19 cellular contexts compared by ENCODE assay signal in the genomic region with DNA sequence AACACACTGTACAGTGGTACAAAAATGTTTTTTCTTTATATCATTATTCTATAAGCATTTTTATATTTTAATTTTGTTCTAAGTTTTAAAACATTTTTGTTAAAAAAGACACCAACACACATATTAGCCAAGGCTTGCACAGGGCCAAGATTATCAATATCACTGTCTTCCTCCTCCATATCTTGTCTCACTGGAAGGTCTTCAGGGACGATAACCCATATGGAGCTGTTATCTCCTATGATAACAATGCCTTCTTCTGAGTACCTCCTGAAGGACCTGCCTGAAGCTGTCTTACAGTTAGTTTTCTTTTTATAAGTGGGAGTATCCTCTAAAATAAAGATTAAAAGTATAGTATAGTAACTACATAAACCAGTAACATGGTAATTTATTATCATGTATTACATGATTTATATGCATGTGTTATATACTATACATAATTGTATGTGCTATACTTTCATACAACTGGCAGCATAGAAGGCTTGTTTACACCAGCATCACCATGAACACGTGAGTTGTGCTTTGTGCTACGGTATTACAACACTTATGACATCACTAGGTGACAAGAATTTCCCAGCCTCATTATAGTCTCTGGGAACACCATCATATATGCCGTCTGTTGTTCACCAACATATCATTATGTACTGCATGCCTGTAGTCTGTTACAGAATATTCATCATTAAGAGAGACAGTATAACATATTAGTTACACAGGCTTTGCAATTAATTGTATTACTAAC.
DNase-seq lines count a peak whose midpoint lies in the region; ATAC-seq, FAIRE-seq and TF ChIP-seq lines count a peak whose summit lies in the region.
"Had no signal": no experiment of that assay in that cellular context is flagged by ENCODE, and none has a peak within 500 bp of the region (broad histone marks: within the 10 kb centered on the region; RNA-seq: fewer than 3 reads in every experiment).

No MANE protein-coding gene starts in this region.

- H3K4me3 Mint-ChIP-seq in astrocyte (ENCODE audit: unreplicated experiment): no peak overlapping the region
- H3K4me3 Mint-ChIP-seq in activated CD4-positive, alpha-beta T cell treated with anti-CD3 and anti-CD28 coated beads for 36 hours: no peak overlapping the region
- H3K4me3 Mint-ChIP-seq: CD4-positive, CD25-positive, alpha-beta regulatory T cell; H9 had no signal

- DNase-seq in cardiac muscle cell (ENCODE audit: low read depth in 1 of 2, low spot score in 1 of 2) (peak in 1 of 2 donors; percentile 62), heart right ventricle (no peak), astrocyte (ENCODE audit: low read depth) (no peak), fibroblast of pulmonary artery (ENCODE audit: low read depth) (peak; percentile 70), NCI-H2227 (lab: John Stamatoyannopoulos, UW; ENCODE audit: unreplicated experiment) (no peak)
- DNase-seq in stimulated activated CD4-positive, alpha-beta T cell treated with anti-CD3 and anti-CD28 coated beads, Interleukin-4, amount 100 ng/mL, for 1 hour: no peak
- DNase-seq in activated CD4-positive, alpha-beta T cell treated with anti-CD3 and anti-CD28 coated beads for 36 hours: no peak
- DNase-seq: BE2C; Caco-2; CD4-positive, CD25-positive, alpha-beta regulatory T cell; H9; MM.1S; NCI-H1092; NCI-H146; NCI-H2029 treated with DMSO at 0.1 percent for 48 hours; NK-92 treated with Interleukin-12 subunit alpha and Interleukin-12 subunit beta, amount 100 ng/mL, for 24 hours; SHP77 treated with DMSO at 0.1 percent for 48 hours had no signal

- no peak overlapping the region for H2AFZ ChIP-seq in astrocyte (ENCODE audit: low read depth, low read length)

- WGBS in heart right ventricle, 2 donors: 79 to 81% methylated on average over 4 of the region's 4 CpGs
- WGBS in gastroesophageal sphincter (ENCODE audit: low coverage in 1 of 2), 2 donors: 88 to 94% methylated on average over 4 of the region's 4 CpGs

- peak; percentile 9 for FAIRE-seq in astrocyte (lab: Jason Lieb, UNC)

- TF ChIP-seq CTCF in cardiac muscle cell (IDR thresholded peaks at IDR 0.05; ENCODE audit: low read depth, low read length): no peak
- no peak for TF ChIP-seq CTCF in heart right ventricle (IDR thresholded peaks at IDR 0.05)
- no peak for TF ChIP-seq CTCF in astrocyte (IDR thresholded peaks at IDR 0.05; ENCODE audit: insufficient read depth, low read depth, low read length)
- TF ChIP-seq CTCF in fibroblast of pulmonary artery (IDR thresholded peaks at IDR 0.05; ENCODE audit: low read length, missing control alignments): no peak
- TF ChIP-seq CTCF in gastroesophageal sphincter (IDR thresholded peaks at IDR 0.05): no peak

- no peak for TF ChIP-seq POLR2A in gastroesophageal sphincter (IDR thresholded peaks at IDR 0.05)

- H3K27me3 ChIP-seq in cardiac muscle cell (no peaks in the 10 kb centered on the region), heart right ventricle (no peaks in the 10 kb centered on the region), astrocyte (ENCODE audit: insufficient read depth, low read length) (no peaks in the 10 kb centered on the region), gastroesophageal sphincter (no peaks in the 10 kb centered on the region)
- H3K27me3 ChIP-seq: BE2C had no signal

- H3K4me3 ChIP-seq in cardiac muscle cell (no peak overlapping the region), heart right ventricle (no peak overlapping the region), astrocyte (ENCODE audit: insufficient read depth, low read depth, low read length) (no peak overlapping the region), fibroblast of pulmonary artery (replicated peaks; ENCODE audit: low read depth, low read length) (no peak overlapping the region), gastroesophageal sphincter (no peak overlapping the region)

- peaks cover 6% of the 10 kb centered on the region for H3K36me3 Mint-ChIP-seq in astrocyte (ENCODE audit: low read depth, unreplicated experiment)
- H3K36me3 Mint-ChIP-seq in activated CD4-positive, alpha-beta T cell treated with anti-CD3 and anti-CD28 coated beads for 36 hours (ENCODE audit: low read depth): no peaks in the 10 kb centered on the region
- H3K36me3 Mint-ChIP-seq: CD4-positive, CD25-positive, alpha-beta regulatory T cell had no signal

- CTCF ChIA-PET in activated CD4-positive, alpha-beta T cell treated with anti-CD3 and anti-CD28 coated beads for 36 hours (lab: Charles Lee): no interaction called here

- POLR2A ChIA-PET in activated CD4-positive, alpha-beta T cell treated with anti-CD3 and anti-CD28 coated beads for 36 hours (lab: Charles Lee): no interaction called here

- intact Hi-C loops in heart right ventricle (cut with DNase I): no loop called here
- intact Hi-C loops in activated CD4-positive, alpha-beta T cell treated with anti-CD3 and anti-CD28 coated beads for 36 hours (cut with DNase I, micrococcal nuclease): no loop called here

- H3K9me3 ChIP-seq in cardiac muscle cell (ENCODE audit: low read depth) (no peaks in the 10 kb centered on the region), heart right ventricle (peaks cover 0 to 5% (median 0%) of the 10 kb centered on the region in 11 donors), astrocyte (ENCODE audit: insufficient read depth, low read depth, low read length) (no peaks in the 10 kb centered on the region), gastroesophageal sphincter (no peaks in the 10 kb centered on the region)
- H3K9me3 ChIP-seq: BE2C, Caco-2 had no signal

- peaks cover 6% of the 10 kb centered on the region for H3K79me2 ChIP-seq in astrocyte (ENCODE audit: insufficient read depth, low read length)

- no peak for TF ChIP-seq EP300 in gastroesophageal sphincter (IDR thresholded peaks at IDR 0.05)

- H3K9ac ChIP-seq in astrocyte (ENCODE audit: low read length): no peak overlapping the region

- no peak for ATAC-seq in heart right ventricle
- no peak for ATAC-seq in activated CD4-positive, alpha-beta T cell treated with anti-CD3 and anti-CD28 coated beads for 36 hours
- ATAC-seq in gastroesophageal sphincter: no peak

- H3K4me2 ChIP-seq in astrocyte (ENCODE audit: low read length): no peak overlapping the region

- H3K4me1 ChIP-seq in cardiac muscle cell (ENCODE audit: low read depth) (peaks cover 12% of the 10 kb centered on the region), heart right ventricle (peaks cover 0 to 17% (median 0%) of the 10 kb centered on the region in 9 donors), astrocyte (ENCODE audit: insufficient read depth, low read length) (peaks cover 40% of the 10 kb centered on the region), gastroesophageal sphincter (no peaks in the 10 kb centered on the region)

- H3K27ac ChIP-seq in cardiac muscle cell: peak overlapping the region; percentile 1
- no peak overlapping the region for H3K27ac ChIP-seq in heart right ventricle
- no peak overlapping the region for H3K27ac ChIP-seq in astrocyte (ENCODE audit: low read depth, low read length)
- no peak overlapping the region for H3K27ac ChIP-seq in gastroesophageal sphincter
- H3K27ac ChIP-seq: 22Rv1 had no signal

- no peaks in the 10 kb centered on the region for H3K9me3 Mint-ChIP-seq in astrocyte (ENCODE audit: unreplicated experiment)
- H3K9me3 Mint-ChIP-seq in activated CD4-positive, alpha-beta T cell treated with anti-CD3 and anti-CD28 coated beads for 36 hours (ENCODE audit: low read depth): peaks cover 1% of the 10 kb centered on the region
- H3K9me3 Mint-ChIP-seq: H9 had no signal

- no peaks in the 10 kb centered on the region for H3K27me3 Mint-ChIP-seq in astrocyte (ENCODE audit: low read depth, unreplicated experiment)
- no peaks in the 10 kb centered on the region for H3K27me3 Mint-ChIP-seq in activated CD4-positive, alpha-beta T cell treated with anti-CD3 and anti-CD28 coated beads for 36 hours
- H3K27me3 Mint-ChIP-seq: CD4-positive, CD25-positive, alpha-beta regulatory T cell had no signal

- peaks cover 43% of the 10 kb centered on the region for H3K4me1 Mint-ChIP-seq in astrocyte (ENCODE audit: low read depth, unreplicated experiment)
- H3K4me1 Mint-ChIP-seq in activated CD4-positive, alpha-beta T cell treated with anti-CD3 and anti-CD28 coated beads for 36 hours: no peaks in the 10 kb centered on the region
- H3K4me1 Mint-ChIP-seq: CD4-positive, CD25-positive, alpha-beta regulatory T cell had no signal

- H4K20me1 ChIP-seq in astrocyte (ENCODE audit: insufficient read depth, low read length): no peaks in the 10 kb centered on the region

- H3K36me3 ChIP-seq in cardiac muscle cell (no peaks in the 10 kb centered on the region), heart right ventricle (peaks cover 0 to 15% (median 0%) of the 10 kb centered on the region in 9 donors), astrocyte (ENCODE audit: insufficient read depth, low read length) (no peaks in the 10 kb centered on the region), gastroesophageal sphincter (peaks cover 0 to 6% of the 10 kb centered on the region in 2 donors)
- H3K36me3 ChIP-seq: BE2C had no signal

- no peak overlapping the region for H3K27ac Mint-ChIP-seq in astrocyte (ENCODE audit: unreplicated experiment)
- H3K27ac Mint-ChIP-seq in activated CD4-positive, alpha-beta T cell treated with anti-CD3 and anti-CD28 coated beads for 36 hours: no peak overlapping the region
- H3K27ac Mint-ChIP-seq: CD4-positive, CD25-positive, alpha-beta regulatory T cell had no signal
